Comparison of ENCODE assay signal across 22 cellular contexts in genomic region chr1:244196890-244197289, GRCh38.
A peak's percentile ranks its signal among the peaks of the same experiment; 100 is the strongest.
DNase-seq lines count a peak whose midpoint lies in the region; ATAC-seq, FAIRE-seq and TF ChIP-seq lines count a peak whose summit lies in the region.
"Had no signal": no experiment of that assay in that cellular context is flagged by ENCODE, and none has a peak within 500 bp of the region (broad histone marks: within the 10 kb centered on the region; RNA-seq: fewer than 3 reads in every experiment).

No MANE protein-coding gene starts in this region.

- H3K36me3 ChIP-seq in pancreas = no peaks in the 10 kb centered on the region

- ATAC-seq in activated CD8-positive, alpha-beta T cell treated with anti-CD3 and anti-CD28 coated beads for 36 hours = no peak
- no peak for ATAC-seq in pancreas
- ATAC-seq: HepG2 had no signal

- no peaks in the 10 kb centered on the region for H3K27me3 Mint-ChIP-seq in activated CD8-positive, alpha-beta T cell treated with anti-CD3 and anti-CD28 coated beads for 36 hours
- H3K27me3 Mint-ChIP-seq: CD4-positive, alpha-beta T cell had no signal

- no peak overlapping the region for H3K4me3 Mint-ChIP-seq in activated CD8-positive, alpha-beta T cell treated with anti-CD3 and anti-CD28 coated beads for 36 hours
- H3K4me3 Mint-ChIP-seq: CD4-positive, alpha-beta T cell; HFFc6 had no signal

- H3K27ac Mint-ChIP-seq in activated CD8-positive, alpha-beta T cell treated with anti-CD3 and anti-CD28 coated beads for 36 hours = no peak overlapping the region
- H3K27ac Mint-ChIP-seq: CD4-positive, alpha-beta T cell; HFFc6 had no signal

- no peaks in the 10 kb centered on the region for H3K27me3 ChIP-seq in pancreas

- H3K36me3 Mint-ChIP-seq in activated CD8-positive, alpha-beta T cell treated with anti-CD3 and anti-CD28 coated beads for 36 hours (ENCODE audit: low read depth) = no peaks in the 10 kb centered on the region

- no peaks in the 10 kb centered on the region for H3K4me1 ChIP-seq in pancreas

- H3K9me3 ChIP-seq in pancreas = no peaks in the 10 kb centered on the region

- H3K4me3 ChIP-seq in pancreas = no peak overlapping the region

- H3K4me1 Mint-ChIP-seq in activated CD8-positive, alpha-beta T cell treated with anti-CD3 and anti-CD28 coated beads for 36 hours (ENCODE audit: low read depth) = no peaks in the 10 kb centered on the region

- POLR2A ChIA-PET in activated CD8-positive, alpha-beta T cell treated with anti-CD3 and anti-CD28 coated beads for 36 hours (lab: Charles Lee) = no interaction called here

- TF ChIP-seq CTCF in activated CD8-positive, alpha-beta T cell treated with anti-CD3 and anti-CD28 coated beads for 36 hours (IDR thresholded peaks at IDR 0.05) = no peak
- TF ChIP-seq CTCF in pancreas (IDR thresholded peaks at IDR 0.05) = no peak

- FAIRE-seq in pancreas (lab: Jason Lieb, UNC) = no peak
- FAIRE-seq: G401.6, GM12891, HepG2, HTR-8/SVneo had no signal

- WGBS in pancreas, 2 donors = 90 to 94% methylated on average over 6 of the region's 6 CpGs

- intact Hi-C loops in activated CD8-positive, alpha-beta T cell treated with anti-CD3 and anti-CD28 coated beads for 36 hours (cut with micrococcal nuclease) = no loop called here
- intact Hi-C loops in pancreas (cut with DNase I) = no loop called here

- peak; percentile 19 for DNase-seq in NCI-H2171 treated with DMSO at 0.1 percent for 48 hours (lab: John Stamatoyannopoulos, UW)
- no peak for DNase-seq in NCI-H2171 (lab: John Stamatoyannopoulos, UW)
- DNase-seq in DMS 273 (lab: John Stamatoyannopoulos, UW; ENCODE audit: unreplicated experiment) = peak; percentile 76
- DNase-seq in SK-N-DZ (ENCODE audit: low spot score) = peak; percentile 92
- peak; percentile 67 for DNase-seq in left kidney (ENCODE audit: low read depth, low spot score)
- DNase-seq in activated CD8-positive, alpha-beta T cell treated with anti-CD3 and anti-CD28 coated beads for 36 hours = no peak
- DNase-seq in NCI-H1417 (lab: John Stamatoyannopoulos, UW) = no peak
- no peak for DNase-seq in pancreas
- DNase-seq: 8988T; C1 segment of cervical spinal cord; Calu3; CD4-positive, alpha-beta T cell; DMS153; DMS79 treated with DMSO at 0.1 percent for 48 hours; EL; GOT3; HCEC 1CT; HFFc6 had no signal

- CTCF ChIA-PET in activated CD8-positive, alpha-beta T cell treated with anti-CD3 and anti-CD28 coated beads for 36 hours (lab: Charles Lee) = no interaction called here

- H3K27ac ChIP-seq in pancreas = no peak overlapping the region

- no peaks in the 10 kb centered on the region for H3K9me3 Mint-ChIP-seq in activated CD8-positive, alpha-beta T cell treated with anti-CD3 and anti-CD28 coated beads for 36 hours
- H3K9me3 Mint-ChIP-seq: CD4-positive, alpha-beta T cell; HFFc6 had no signal

Comparison
In these comparisons a context has a peak if more than half of its experiments do, and no peak if none do; other contexts are left out.
1. DNase-seq: peak in NCI-H2171 treated with DMSO at 0.1 percent for 48 hours (single experiment), DMS 273 (single experiment), SK-N-DZ (single experiment) and left kidney (single experiment); none in NCI-H2171 (single experiment), activated CD8-positive, alpha-beta T cell treated with anti-CD3 and anti-CD28 coated beads for 36 hours (single experiment), NCI-H1417 (0 of 3) and pancreas (0 of 6).